17 cellular contexts compared by ENCODE assay signal in the genomic region with DNA sequence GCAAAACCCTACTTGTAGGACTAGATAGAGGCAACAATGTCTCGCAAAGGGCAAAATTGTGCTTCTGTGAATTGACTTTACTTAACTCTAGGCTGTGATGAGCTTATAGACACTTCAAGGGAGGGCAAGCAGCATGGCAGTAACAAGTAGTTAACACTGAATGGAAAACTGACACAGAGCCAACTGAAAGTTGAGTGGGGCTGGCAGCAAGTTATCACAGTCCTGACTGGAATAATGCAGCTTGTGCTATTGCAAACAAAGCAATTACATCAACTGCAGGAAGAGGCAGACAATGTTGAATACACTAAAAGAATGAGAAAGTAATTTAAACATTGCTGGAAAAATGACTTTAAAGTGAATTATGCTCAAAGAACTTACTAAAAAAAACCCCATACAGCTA.
DNase-seq lines count a peak whose midpoint lies in the region; ATAC-seq and TF ChIP-seq lines count a peak whose summit lies in the region.
"Had no signal": no experiment of that assay in that cellular context is flagged by ENCODE, and none has a peak within 500 bp of the region (broad histone marks: within the 10 kb centered on the region; RNA-seq: fewer than 3 reads in every experiment).

No MANE protein-coding gene starts in this region.

- H3K27ac ChIP-seq in upper lobe of right lung = no peak overlapping the region
- H3K27ac ChIP-seq in hepatocyte = no peak overlapping the region
- H3K27ac ChIP-seq: ascending aorta, C4-2B, gastroesophageal sphincter, upper lobe of left lung had no signal

- H3K9me3 ChIP-seq in upper lobe of right lung (no peaks in the 10 kb centered on the region), hepatocyte (ENCODE audit: low read depth) (no peaks in the 10 kb centered on the region)
- H3K9me3 ChIP-seq: ascending aorta, gastroesophageal sphincter, upper lobe of left lung had no signal

- no peak for TF ChIP-seq CTCF in upper lobe of right lung (IDR thresholded peaks at IDR 0.05)
- TF ChIP-seq CTCF in hepatocyte (IDR thresholded peaks at IDR 0.05; ENCODE audit: poor library complexity) = no peak

- H4K20me1 ChIP-seq in hepatocyte (ENCODE audit: insufficient read depth, poor library complexity, severe bottlenecking) = no peaks in the 10 kb centered on the region

- H2AFZ ChIP-seq in hepatocyte = no peak overlapping the region

- no peaks in the 10 kb centered on the region for H3K9me2 ChIP-seq in hepatocyte (replicated peaks; ENCODE audit: insufficient read depth)

- H3K4me3 ChIP-seq in upper lobe of right lung (no peak overlapping the region), hepatocyte (no peak overlapping the region)
- H3K4me3 ChIP-seq: ascending aorta, gastroesophageal sphincter, upper lobe of left lung had no signal

- peaks cover 61% of the 10 kb centered on the region for H3K36me3 ChIP-seq in upper lobe of right lung
- H3K36me3 ChIP-seq in hepatocyte (replicated peaks; ENCODE audit: insufficient read depth, low read depth) = no peaks in the 10 kb centered on the region

- intact Hi-C loops in upper lobe of right lung (cut with DNase I) = no loop called here

- 96% methylated on average over 1 of the region's 1 CpG for WGBS in hepatocyte (ENCODE audit: low lambda C conversion rate, missing lambda C conversion rate)

- no peak for ATAC-seq in stimulated activated naive CD8-positive, alpha-beta T cell treated with anti-CD3 and anti-CD28 coated beads, Interleukin-15, amount 100 ng/mL, for 72 hours
- ATAC-seq in upper lobe of right lung = peak; percentile 59
- ATAC-seq in HG03280 (IDR thresholded peaks at IDR 0.05; ENCODE audit: unreplicated experiment) = no peak
- ATAC-seq: gastroesophageal sphincter had no signal

- H3K4me1 ChIP-seq in upper lobe of right lung (no peaks in the 10 kb centered on the region), hepatocyte (ENCODE audit: insufficient read depth) (no peaks in the 10 kb centered on the region)
- H3K4me1 ChIP-seq: ascending aorta had no signal

- peaks cover 60% of the 10 kb centered on the region for H3K36me3 Mint-ChIP-seq in stimulated activated naive CD8-positive, alpha-beta T cell treated with anti-CD3 and anti-CD28 coated beads, Interleukin-15, Interleukin-2, amounts not matched to agents 100 ng/mL and 50 ng/mL, for 24 hours (ENCODE audit: low read depth)

- no peaks in the 10 kb centered on the region for H3K79me2 ChIP-seq in hepatocyte

- peaks cover 12% of the 10 kb centered on the region for H3K4me1 Mint-ChIP-seq in stimulated activated naive CD8-positive, alpha-beta T cell treated with anti-CD3 and anti-CD28 coated beads, Interleukin-15, Interleukin-2, amounts not matched to agents 100 ng/mL and 50 ng/mL, for 24 hours (ENCODE audit: low read depth)
- H3K4me1 Mint-ChIP-seq in stimulated activated naive CD8-positive, alpha-beta T cell treated with anti-CD3 and anti-CD28 coated beads, Interleukin-15, amount 100 ng/mL, for 72 hours = peaks cover 10% of the 10 kb centered on the region

- H3K27ac Mint-ChIP-seq in stimulated activated naive CD8-positive, alpha-beta T cell treated with anti-CD3 and anti-CD28 coated beads, Interleukin-15, Interleukin-2, amounts not matched to agents 100 ng/mL and 50 ng/mL, for 24 hours = peak overlapping the region; percentile 3
- no peak overlapping the region for H3K27ac Mint-ChIP-seq in stimulated activated naive CD8-positive, alpha-beta T cell treated with anti-CD3 and anti-CD28 coated beads, Interleukin-15, amount 100 ng/mL, for 72 hours

- H3K9me3 Mint-ChIP-seq in stimulated activated naive CD8-positive, alpha-beta T cell treated with anti-CD3 and anti-CD28 coated beads, Interleukin-15, Interleukin-2, amounts not matched to agents 100 ng/mL and 50 ng/mL, for 24 hours = no peaks in the 10 kb centered on the region
- H3K9me3 Mint-ChIP-seq in stimulated activated naive CD8-positive, alpha-beta T cell treated with anti-CD3 and anti-CD28 coated beads, Interleukin-15, amount 100 ng/mL, for 72 hours = peaks cover 0 to 5% of the 10 kb centered on the region in 2 donors

- no peak overlapping the region for H3K4me2 ChIP-seq in hepatocyte

- no peak overlapping the region for H3K4me3 Mint-ChIP-seq in stimulated activated naive CD8-positive, alpha-beta T cell treated with anti-CD3 and anti-CD28 coated beads, Interleukin-15, Interleukin-2, amounts not matched to agents 100 ng/mL and 50 ng/mL, for 24 hours
- H3K4me3 Mint-ChIP-seq in stimulated activated naive CD8-positive, alpha-beta T cell treated with anti-CD3 and anti-CD28 coated beads, Interleukin-15, amount 100 ng/mL, for 72 hours = no peak overlapping the region

- no peaks in the 10 kb centered on the region for H3K27me3 Mint-ChIP-seq in stimulated activated naive CD8-positive, alpha-beta T cell treated with anti-CD3 and anti-CD28 coated beads, Interleukin-15, Interleukin-2, amounts not matched to agents 100 ng/mL and 50 ng/mL, for 24 hours
- no peaks in the 10 kb centered on the region for H3K27me3 Mint-ChIP-seq in stimulated activated naive CD8-positive, alpha-beta T cell treated with anti-CD3 and anti-CD28 coated beads, Interleukin-15, amount 100 ng/mL, for 72 hours

- no peaks in the 10 kb centered on the region for H3K27me3 ChIP-seq in upper lobe of right lung
- H3K27me3 ChIP-seq in hepatocyte = no peaks in the 10 kb centered on the region
- H3K27me3 ChIP-seq: ascending aorta, gastroesophageal sphincter, upper lobe of left lung had no signal

- no peak for DNase-seq in stimulated activated naive CD8-positive, alpha-beta T cell treated with anti-CD3 and anti-CD28 coated beads, Interleukin-15, amount 100 ng/mL, for 72 hours
- peak; percentile 53 for DNase-seq in dermis blood vessel endothelial cell
- peak; percentile 33 for DNase-seq in iris pigment epithelial cell (ENCODE audit: low read depth)
- DNase-seq in upper lobe of right lung = no peak
- DNase-seq in hepatocyte (ENCODE audit: low spot score) = no peak
- DNase-seq in NCI-H1436 (lab: John Stamatoyannopoulos, UW) = no peak
- DNase-seq: activated T-cell treated with anti-CD3 and anti-CD28 coated beads for 4 hours, HCEC 1CT, Kasumi-1, NCI-H526 treated with DMSO at 0.1 percent for 48 hours, T-helper 1 cell had no signal

Comparison
In these comparisons a context has a peak if more than half of its experiments do, and no peak if none do; other contexts are left out.
1. DNase-seq: peak in dermis blood vessel endothelial cell (single experiment) and iris pigment epithelial cell (single experiment); none in stimulated activated naive CD8-positive, alpha-beta T cell treated with anti-CD3 and anti-CD28 coated beads, Interleukin-15, amount 100 ng/mL, for 72 hours (0 of 2), upper lobe of right lung (single experiment), hepatocyte (single experiment) and NCI-H1436 (single experiment).